ENCODE assay signal across 15 cellular contexts in the genomic region with DNA sequence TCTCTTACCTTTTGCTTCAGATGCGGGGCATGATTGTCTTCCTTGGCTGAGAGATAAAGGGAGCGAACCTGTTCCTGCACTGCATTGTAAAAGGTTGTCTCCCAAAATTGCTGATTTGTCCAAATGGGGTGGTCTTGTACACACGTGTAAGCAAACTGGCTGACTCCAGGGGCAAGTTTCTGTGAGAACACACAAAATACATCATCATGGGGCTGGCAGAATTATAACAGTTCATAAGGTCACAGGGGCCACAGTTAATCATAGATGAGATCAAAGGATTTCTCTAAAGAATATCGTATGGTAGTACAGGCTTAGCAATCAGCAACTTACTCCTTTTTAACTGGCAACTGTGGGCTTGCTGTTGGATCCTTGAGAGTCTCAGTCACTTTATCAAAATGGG.
DNase-seq lines count a peak whose midpoint lies in the region; ATAC-seq and TF ChIP-seq lines count a peak whose summit lies in the region.
"Had no signal": no experiment of that assay in that cellular context is flagged by ENCODE, and none has a peak within 500 bp of the region (broad histone marks: within the 10 kb centered on the region; RNA-seq: fewer than 3 reads in every experiment).

No MANE protein-coding gene starts in this region.

- H3K9me3 ChIP-seq in DND-41 (ENCODE audit: insufficient read depth, low read length, severe bottlenecking) = no peaks in the 10 kb centered on the region
- H3K9me3 ChIP-seq in mesodermal cell (ENCODE audit: control insufficient read depth, low read length) = no peaks in the 10 kb centered on the region
- H3K9me3 ChIP-seq in tibial nerve = no peaks in the 10 kb centered on the region

- intact Hi-C loops in activated T-helper 1 cell treated with anti-CD3 and anti-CD28 coated beads, Interleukin-12 subunit alpha, Interleukin-12 subunit beta, Interleukin-2, Interleukin-4 antibody, amounts not matched to agents 30 ng/mL and 10 ng/mL and 1 ng/mL, durations not matched to agents 14 hours and 24 hours and 36 hours (cut with micrococcal nuclease) = no loop called here

- no peaks in the 10 kb centered on the region for H3K27me3 ChIP-seq in DND-41 (ENCODE audit: insufficient read depth, low read length, poor library complexity)
- no peaks in the 10 kb centered on the region for H3K27me3 ChIP-seq in tibial nerve

- peaks cover 24% of the 10 kb centered on the region for H3K4me1 ChIP-seq in DND-41 (ENCODE audit: insufficient read depth, low read length)
- H3K4me1 ChIP-seq in mesodermal cell (ENCODE audit: control insufficient read depth, insufficient read depth, low read length, poor library complexity, severe bottlenecking) = peaks cover 32% of the 10 kb centered on the region
- peaks cover 0 to 18% (median 4%) of the 10 kb centered on the region in 4 donors for H3K4me1 ChIP-seq in tibial nerve

- no peaks in the 10 kb centered on the region for H3K79me2 ChIP-seq in DND-41 (ENCODE audit: insufficient read depth, low read length)

- H3K4me2 ChIP-seq in DND-41 (ENCODE audit: insufficient read depth, low read length) = no peak overlapping the region

- no peak for ATAC-seq in DND-41 (ENCODE audit: insufficient read depth, low read depth)
- no peak for ATAC-seq in GM21529 (IDR thresholded peaks at IDR 0.05; ENCODE audit: unreplicated experiment)
- ATAC-seq: CD8-positive, alpha-beta T cell; left cardiac atrium had no signal

- H2AFZ ChIP-seq in DND-41 (ENCODE audit: low read depth, low read length) = no peak overlapping the region

- peaks cover 57% of the 10 kb centered on the region for H3K4me1 Mint-ChIP-seq in HFFc6 (ENCODE audit: low read depth)
- peaks cover 34% of the 10 kb centered on the region for H3K4me1 Mint-ChIP-seq in activated T-helper 1 cell treated with anti-CD3 and anti-CD28 coated beads, Interleukin-12 subunit alpha, Interleukin-12 subunit beta, Interleukin-2, Interleukin-4 antibody, amounts not matched to agents 30 ng/mL and 10 ng/mL and 1 ng/mL, durations not matched to agents 14 hours and 24 hours and 36 hours (ENCODE audit: low read depth)

- H3K36me3 ChIP-seq in DND-41 (ENCODE audit: insufficient read depth, low read length) (peaks cover 27% of the 10 kb centered on the region), mesodermal cell (ENCODE audit: control insufficient read depth, insufficient read depth, low read length) (peaks cover 21% of the 10 kb centered on the region), tibial nerve (peaks cover 0 to 37% (median 0%) of the 10 kb centered on the region in 3 donors)

- H3K27ac Mint-ChIP-seq in HFFc6 = peak overlapping the region; percentile 82
- peak overlapping the region; percentile 35 for H3K27ac Mint-ChIP-seq in activated T-helper 1 cell treated with anti-CD3 and anti-CD28 coated beads, Interleukin-12 subunit alpha, Interleukin-12 subunit beta, Interleukin-2, Interleukin-4 antibody, amounts not matched to agents 30 ng/mL and 10 ng/mL and 1 ng/mL, durations not matched to agents 14 hours and 24 hours and 36 hours

- no peak for DNase-seq in DND-41
- DNase-seq in HFFc6 = no peak
- no peak for DNase-seq in activated T-helper 1 cell treated with anti-CD3 and anti-CD28 coated beads, Interleukin-12 subunit alpha, Interleukin-12 subunit beta, Interleukin-2, Interleukin-4 antibody, amounts not matched to agents 30 ng/mL and 10 ng/mL and 1 ng/mL, durations not matched to agents 14 hours and 24 hours and 36 hours (ENCODE audit: low spot score)
- no peak for DNase-seq in HT-29 (ENCODE audit: low spot score)
- DNase-seq in tibial nerve (ENCODE audit: low spot score in 2 of 2) = no peak
- DNase-seq: activated CD4-positive, alpha-beta T cell treated with anti-CD3 and anti-CD28 coated beads for 48 hours; activated effector memory CD4-positive, alpha-beta T cell treated with Interleukin-2 at 50 U/mL for 16 hours; CD8-positive, alpha-beta T cell; GOT3; left cardiac atrium; right cardiac atrium had no signal

- TF ChIP-seq POLR2A in tibial nerve (IDR thresholded peaks at IDR 0.05) = no peak

- no peak for TF ChIP-seq EP300 in tibial nerve (IDR thresholded peaks at IDR 0.05)

- no peak overlapping the region for H3K4me3 ChIP-seq in DND-41 (ENCODE audit: low read depth in 1 of 2, low read length in 2 of 2)
- H3K4me3 ChIP-seq in mesodermal cell (ENCODE audit: extremely low read depth, insufficient read depth, low read length, poor library complexity, severe bottlenecking) = no peak overlapping the region
- H3K4me3 ChIP-seq in tibial nerve = no peak overlapping the region

- TF ChIP-seq CTCF in DND-41 (IDR thresholded peaks at IDR 0.05; ENCODE audit: borderline replicate concordance, extremely low read depth, low read length, poor library complexity, severe bottlenecking) (no peak), HFFc6 (IDR thresholded peaks at IDR 0.05) (no peak), tibial nerve (IDR thresholded peaks at IDR 0.05) (no peak)

- H3K9me3 Mint-ChIP-seq in HFFc6 = no peaks in the 10 kb centered on the region
- H3K9me3 Mint-ChIP-seq in activated T-helper 1 cell treated with anti-CD3 and anti-CD28 coated beads, Interleukin-12 subunit alpha, Interleukin-12 subunit beta, Interleukin-2, Interleukin-4 antibody, amounts not matched to agents 30 ng/mL and 10 ng/mL and 1 ng/mL, durations not matched to agents 14 hours and 24 hours and 36 hours = no peaks in the 10 kb centered on the region
- H3K9me3 Mint-ChIP-seq: CD8-positive, alpha-beta T cell; central memory CD8-positive, alpha-beta T cell; naive thymus-derived CD8-positive, alpha-beta T cell had no signal

- H4K20me1 ChIP-seq in DND-41 (ENCODE audit: insufficient read depth, low read length) = no peaks in the 10 kb centered on the region

- WGBS in mesodermal cell (ENCODE audit: insufficient coverage in 2 of 2), 2 experiments = 80 to 83% methylated on average over 1 to 2 of the region's 4 CpGs
- 71 to 78% methylated on average over 4 of the region's 4 CpGs for WGBS in tibial nerve, 2 donors

- no peaks in the 10 kb centered on the region for H3K27me3 Mint-ChIP-seq in HFFc6 (ENCODE audit: insufficient read depth)
- H3K27me3 Mint-ChIP-seq in activated T-helper 1 cell treated with anti-CD3 and anti-CD28 coated beads, Interleukin-12 subunit alpha, Interleukin-12 subunit beta, Interleukin-2, Interleukin-4 antibody, amounts not matched to agents 30 ng/mL and 10 ng/mL and 1 ng/mL, durations not matched to agents 14 hours and 24 hours and 36 hours (ENCODE audit: insufficient read depth) = no peaks in the 10 kb centered on the region
- H3K27me3 Mint-ChIP-seq: central memory CD8-positive, alpha-beta T cell; naive thymus-derived CD8-positive, alpha-beta T cell had no signal

- peak overlapping the region; percentile 9; the same call in 1 of the 2 replicates for H3K27ac ChIP-seq in DND-41 (ENCODE audit: low read length)
- H3K27ac ChIP-seq in mesodermal cell (ENCODE audit: low read depth, low read length, severe bottlenecking) = peak overlapping the region; percentile 50
- H3K27ac ChIP-seq in tibial nerve = no peak overlapping the region

- no peak overlapping the region; the same call in 1 of the 2 replicates for H3K4me3 Mint-ChIP-seq in HFFc6
- peak overlapping the region; percentile 31 for H3K4me3 Mint-ChIP-seq in activated T-helper 1 cell treated with anti-CD3 and anti-CD28 coated beads, Interleukin-12 subunit alpha, Interleukin-12 subunit beta, Interleukin-2, Interleukin-4 antibody, amounts not matched to agents 30 ng/mL and 10 ng/mL and 1 ng/mL, durations not matched to agents 14 hours and 24 hours and 36 hours
- H3K4me3 Mint-ChIP-seq: CD8-positive, alpha-beta T cell; central memory CD8-positive, alpha-beta T cell had no signal

- no peaks in the 10 kb centered on the region for H3K36me3 Mint-ChIP-seq in HFFc6 (ENCODE audit: low read depth)
- peaks cover 3% of the 10 kb centered on the region for H3K36me3 Mint-ChIP-seq in activated T-helper 1 cell treated with anti-CD3 and anti-CD28 coated beads, Interleukin-12 subunit alpha, Interleukin-12 subunit beta, Interleukin-2, Interleukin-4 antibody, amounts not matched to agents 30 ng/mL and 10 ng/mL and 1 ng/mL, durations not matched to agents 14 hours and 24 hours and 36 hours (ENCODE audit: low read depth)

- no peak overlapping the region for H3K9ac ChIP-seq in DND-41 (ENCODE audit: low read depth, low read length)

Comparison
In these comparisons a context has a peak if more than half of its experiments do, and no peak if none do; other contexts are left out.
1. H3K27ac ChIP-seq: peak in DND-41 (single experiment) and mesodermal cell (single experiment); none in tibial nerve (0 of 4).